Comparison of ENCODE assay signal across 1 cellular context in the genomic region with DNA sequence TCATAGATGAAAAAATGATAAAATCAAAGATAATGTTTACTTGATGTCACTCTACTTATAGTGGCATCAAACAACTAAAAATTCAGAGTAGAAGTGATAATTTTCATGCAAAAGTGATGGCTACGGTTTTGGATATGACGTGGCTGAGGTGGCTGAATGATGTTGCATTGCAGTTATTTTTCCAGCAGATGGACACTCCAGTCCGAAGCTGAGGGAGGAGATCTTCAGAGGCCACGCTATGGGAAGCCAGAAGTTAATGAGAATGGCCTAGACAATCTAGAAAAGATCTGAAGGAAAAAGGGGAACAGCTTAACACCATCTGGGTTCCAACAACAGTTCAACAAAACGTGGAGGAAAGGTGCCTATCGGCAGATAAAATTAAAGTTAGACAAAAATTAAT.
TF ChIP-seq lines count a peak whose summit lies in the region.

No MANE protein-coding gene starts in this region.

TF ChIP-seq in K562, 482 proteins besides CTCF, POLR2A, EP300 and RAD21 (continued from another document):
- TF ChIP-seq TBP (optimal IDR thresholded peaks at IDR 0.05; ENCODE audit: low read depth, low read length) (no peak), ZNF124 (CRISPR knock-in tag; IDR thresholded peaks at IDR 0.05) (no peak), RBFOX2 (IDR thresholded peaks at IDR 0.05; ENCODE audit: low read depth, low read length) (no peak), BRCA1 (IDR thresholded peaks at IDR 0.05) (no peak), BRCA1 (CRISPR knock-in tag; IDR thresholded peaks at IDR 0.05) (no peak), ZNF830 (CRISPR knock-in tag; IDR thresholded peaks at IDR 0.05) (no peak), ZNF778 (CRISPR knock-in tag; IDR thresholded peaks at IDR 0.05) (no peak), SMAD1 (IDR thresholded peaks at IDR 0.05; ENCODE audit: low read depth, low read length, partially characterized antibody) (no peak), CCNT2 (IDR thresholded peaks at IDR 0.05; ENCODE audit: borderline replicate concordance, extremely low read depth, insufficient read length, low read depth, low read length) (no peak), XRCC4 (IDR thresholded peaks at IDR 0.05; ENCODE audit: extremely low read depth, insufficient read depth, insufficient read length) (no peak), SPI1 (IDR thresholded peaks at IDR 0.05; ENCODE audit: borderline replicate concordance, low read depth, low read length) (peak; percentile 72; the same call in 1 of the 2 replicates)
- TF ChIP-seq, protein P1, sequence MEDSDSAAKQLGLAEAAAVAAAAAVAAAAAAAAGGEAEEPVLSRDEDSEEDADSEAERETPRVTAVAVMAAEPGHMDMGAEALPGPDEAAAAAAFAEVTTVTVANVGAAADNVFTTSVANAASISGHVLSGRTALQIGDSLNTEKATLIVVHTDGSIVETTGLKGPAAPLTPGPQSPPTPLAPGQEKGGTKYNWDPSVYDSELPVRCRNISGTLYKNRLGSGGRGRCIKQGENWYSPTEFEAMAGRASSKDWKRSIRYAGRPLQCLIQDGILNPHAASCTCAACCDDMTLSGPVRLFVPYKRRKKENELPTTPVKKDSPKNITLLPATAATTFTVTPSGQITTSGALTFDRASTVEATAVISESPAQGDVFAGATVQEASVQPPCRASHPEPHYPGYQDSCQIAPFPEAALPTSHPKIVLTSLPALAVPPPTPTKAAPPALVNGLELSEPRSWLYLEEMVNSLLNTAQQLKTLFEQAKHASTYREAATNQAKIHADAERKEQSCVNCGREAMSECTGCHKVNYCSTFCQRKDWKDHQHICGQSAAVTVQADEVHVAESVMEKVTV (CRISPR knock-in tag; IDR thresholded peaks at IDR 0.05), result peak; percentile 34; the same call in 1 of the 2 replicates
- TF ChIP-seq, protein P2, sequence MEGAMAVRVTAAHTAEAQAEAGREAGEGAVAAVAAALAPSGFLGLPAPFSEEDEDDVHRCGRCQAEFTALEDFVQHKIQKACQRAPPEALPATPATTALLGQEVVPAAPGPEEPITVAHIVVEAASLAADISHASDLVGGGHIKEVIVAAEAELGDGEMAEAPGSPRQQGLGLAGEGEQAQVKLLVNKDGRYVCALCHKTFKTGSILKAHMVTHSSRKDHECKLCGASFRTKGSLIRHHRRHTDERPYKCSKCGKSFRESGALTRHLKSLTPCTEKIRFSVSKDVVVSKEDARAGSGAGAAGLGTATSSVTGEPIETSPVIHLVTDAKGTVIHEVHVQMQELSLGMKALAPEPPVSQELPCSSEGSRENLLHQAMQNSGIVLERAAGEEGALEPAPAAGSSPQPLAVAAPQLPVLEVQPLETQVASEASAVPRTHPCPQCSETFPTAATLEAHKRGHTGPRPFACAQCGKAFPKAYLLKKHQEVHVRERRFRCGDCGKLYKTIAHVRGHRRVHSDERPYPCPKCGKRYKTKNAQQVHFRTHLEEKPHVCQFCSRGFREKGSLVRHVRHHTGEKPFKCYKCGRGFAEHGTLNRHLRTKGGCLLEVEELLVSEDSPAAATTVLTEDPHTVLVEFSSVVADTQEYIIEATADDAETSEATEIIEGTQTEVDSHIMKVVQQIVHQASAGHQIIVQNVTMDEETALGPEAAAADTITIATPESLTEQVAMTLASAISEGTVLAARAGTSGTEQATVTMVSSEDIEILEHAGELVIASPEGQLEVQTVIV (CRISPR knock-in tag; IDR thresholded peaks at IDR 0.05; ENCODE audit: borderline replicate concordance), result no peak
